In the genomic region with DNA sequence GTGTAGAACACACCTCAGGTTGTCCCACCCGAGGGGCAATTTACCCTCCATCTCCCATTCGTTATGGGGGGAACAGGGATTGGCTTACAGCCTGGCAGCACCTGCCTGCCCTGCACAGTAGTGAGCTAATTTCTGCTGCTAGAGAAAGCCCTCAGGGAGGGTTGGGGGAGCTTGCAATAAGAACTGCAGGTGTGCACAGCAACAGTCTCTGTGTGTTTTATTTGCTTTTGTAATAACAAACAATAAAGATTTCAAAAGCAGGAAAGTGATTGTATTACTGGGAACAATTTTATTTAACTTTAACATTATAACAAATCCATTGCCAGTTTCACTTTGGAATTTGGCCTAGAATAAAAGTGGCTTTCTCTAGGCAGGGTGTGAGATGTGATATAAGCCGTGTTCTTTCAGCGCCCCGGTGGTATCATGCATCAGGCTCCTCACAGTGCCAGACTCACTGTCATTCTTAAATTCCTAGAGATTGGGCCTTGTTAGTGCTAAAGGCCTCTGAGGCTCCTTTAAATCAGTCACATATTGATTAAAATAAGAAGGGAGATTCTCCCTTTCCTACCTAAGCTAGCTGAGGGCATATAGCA, we compare ENCODE assay signal across 21 cellular contexts.
DNase-seq lines count a peak whose midpoint lies in the region; ATAC-seq lines count a peak whose summit lies in the region.
"Had no signal": no experiment of that assay in that cellular context is flagged by ENCODE, and none has a peak within 500 bp of the region (broad histone marks: within the 10 kb centered on the region; RNA-seq: fewer than 3 reads in every experiment).

No MANE protein-coding gene starts in this region.

- H3K27ac Mint-ChIP-seq in stimulated activated naive CD8-positive, alpha-beta T cell treated with anti-CD3 and anti-CD28 coated beads, Interleukin-15, amount 100 ng/mL, for 72 hours: no peak overlapping the region
- H3K27ac Mint-ChIP-seq: activated naive CD4-positive, alpha-beta T cell treated with anti-CD3 and anti-CD28 coated beads, Interleukin-2, amount 50 U/mL, for 24 hours; activated T-cell treated with anti-CD3 and anti-CD28 coated beads, Interleukin-2, amount 50 U/mL, for 72 hours; mesothelial cell of epicardium; natural killer cell had no signal

- DNase-seq in COR-L47 (lab: John Stamatoyannopoulos, UW) (peak; percentile 67), NCI-H1436 treated with DMSO at 0.1 percent for 48 hours (lab: John Stamatoyannopoulos, UW) (peak; percentile 85), NCI-H345 treated with DMSO at 0.1 percent for 48 hours (lab: John Stamatoyannopoulos, UW; ENCODE audit: unreplicated experiment) (peak; percentile 56), left ventricle myocardium superior (peak; percentile 35), GM19238 (ENCODE audit: insufficient read length, low spot score) (no peak)
- no peak for DNase-seq in activated naive CD4-positive, alpha-beta T cell treated with Interleukin-2 at 50 U/mL for 16 hours
- no peak for DNase-seq in NK-92 treated with Interleukin-12 subunit alpha and Interleukin-12 subunit beta, amount 100 ng/mL, for 24 hours (lab: John Stamatoyannopoulos, UW)
- DNase-seq in stimulated activated naive CD8-positive, alpha-beta T cell treated with anti-CD3 and anti-CD28 coated beads, Interleukin-15, amount 100 ng/mL, for 72 hours: no peak
- DNase-seq: activated CD4-positive, alpha-beta T cell treated with anti-CD3 and anti-CD28 coated beads for 1 hour; activated T-cell treated with anti-CD3 and anti-CD28 coated beads, Interleukin-2, amount 50 U/mL, for 72 hours; IMR-90; left lung; natural killer cell; NCI-H187; PC-9; SIG-M5; stimulated activated CD4-positive, alpha-beta T cell treated with anti-CD3 and anti-CD28 coated beads, Interleukin-4, amount 100 ng/mL, for 24 hours; stimulated activated naive CD4-positive, alpha-beta T cell treated with Interleukin-2 at 50 U/mL for 16 hours; trophoblast cell had no signal

- H3K27me3 Mint-ChIP-seq in stimulated activated naive CD8-positive, alpha-beta T cell treated with anti-CD3 and anti-CD28 coated beads, Interleukin-15, amount 100 ng/mL, for 72 hours: peaks cover 8% of the 10 kb centered on the region

- ATAC-seq in left ventricle myocardium superior: peak; percentile 92
- ATAC-seq in stimulated activated naive CD8-positive, alpha-beta T cell treated with anti-CD3 and anti-CD28 coated beads, Interleukin-15, amount 100 ng/mL, for 72 hours: no peak
- ATAC-seq: activated T-cell treated with anti-CD3 and anti-CD28 coated beads, Interleukin-2, amount 50 U/mL, for 72 hours; left lung; natural killer cell had no signal

- intact Hi-C loops in left ventricle myocardium superior (cut with micrococcal nuclease): loop anchor here (10.0 kb wide), 1 partner anchor 113 kb away; no protein-coding TSS in a partner anchor

- no peaks in the 10 kb centered on the region for H3K4me1 Mint-ChIP-seq in stimulated activated naive CD8-positive, alpha-beta T cell treated with anti-CD3 and anti-CD28 coated beads, Interleukin-15, amount 100 ng/mL, for 72 hours
- H3K4me1 Mint-ChIP-seq: activated naive CD4-positive, alpha-beta T cell treated with anti-CD3 and anti-CD28 coated beads, Interleukin-2, amount 50 U/mL, for 24 hours; mesothelial cell of epicardium; natural killer cell had no signal

- H3K9me3 Mint-ChIP-seq in stimulated activated naive CD8-positive, alpha-beta T cell treated with anti-CD3 and anti-CD28 coated beads, Interleukin-15, amount 100 ng/mL, for 72 hours: no peaks in the 10 kb centered on the region
- H3K9me3 Mint-ChIP-seq: activated naive CD4-positive, alpha-beta T cell treated with anti-CD3 and anti-CD28 coated beads, Interleukin-2, amount 50 U/mL, for 24 hours; activated T-cell treated with anti-CD3 and anti-CD28 coated beads, Interleukin-2, amount 50 U/mL, for 72 hours; mesothelial cell of epicardium; natural killer cell had no signal

- H3K4me3 Mint-ChIP-seq in stimulated activated naive CD8-positive, alpha-beta T cell treated with anti-CD3 and anti-CD28 coated beads, Interleukin-15, amount 100 ng/mL, for 72 hours: no peak overlapping the region
- H3K4me3 Mint-ChIP-seq: activated naive CD4-positive, alpha-beta T cell treated with anti-CD3 and anti-CD28 coated beads, Interleukin-2, amount 50 U/mL, for 24 hours; activated T-cell treated with anti-CD3 and anti-CD28 coated beads, Interleukin-2, amount 50 U/mL, for 72 hours; mesothelial cell of epicardium; natural killer cell had no signal

Comparison
In these comparisons a context has a peak if more than half of its experiments do, and no peak if none do; other contexts are left out.
1. DNase-seq: peak in COR-L47 (single experiment), NCI-H1436 treated with DMSO at 0.1 percent for 48 hours (single experiment), NCI-H345 treated with DMSO at 0.1 percent for 48 hours (single experiment) and left ventricle myocardium superior (single experiment); none in activated naive CD4-positive, alpha-beta T cell treated with Interleukin-2 at 50 U/mL for 16 hours (single experiment), GM19238 (single experiment), NK-92 treated with Interleukin-12 subunit alpha and Interleukin-12 subunit beta, amount 100 ng/mL, for 24 hours (single experiment) and stimulated activated naive CD8-positive, alpha-beta T cell treated with anti-CD3 and anti-CD28 coated beads, Interleukin-15, amount 100 ng/mL, for 72 hours (0 of 2).